1 cellular context compared by ENCODE assay signal in the genomic region with DNA sequence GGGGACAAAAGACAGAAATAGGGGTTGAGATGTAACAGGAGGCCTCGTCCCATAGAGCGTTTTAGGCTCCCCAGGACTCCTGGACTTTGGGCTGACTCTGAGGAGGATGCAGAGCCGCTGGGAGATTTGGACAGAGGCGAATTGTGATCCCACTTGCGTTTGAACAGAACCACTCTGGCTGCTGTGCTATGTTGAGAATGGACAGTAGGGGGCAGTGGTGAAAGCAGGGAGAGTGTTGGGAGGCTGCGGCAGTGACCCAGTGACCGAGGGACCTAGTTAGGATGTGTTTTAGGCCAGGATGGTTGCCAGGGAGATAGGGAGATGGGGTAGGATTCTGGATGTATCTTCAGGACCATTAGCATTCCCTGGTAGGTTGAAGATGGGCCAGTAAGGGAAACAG.
TF ChIP-seq lines count a peak whose summit lies in the region.

No MANE protein-coding gene starts in this region.

TF ChIP-seq in HCT116, 20 proteins besides CTCF, POLR2A, EP300 and RAD21 (continued from another document):
- TF ChIP-seq, protein P1, sequence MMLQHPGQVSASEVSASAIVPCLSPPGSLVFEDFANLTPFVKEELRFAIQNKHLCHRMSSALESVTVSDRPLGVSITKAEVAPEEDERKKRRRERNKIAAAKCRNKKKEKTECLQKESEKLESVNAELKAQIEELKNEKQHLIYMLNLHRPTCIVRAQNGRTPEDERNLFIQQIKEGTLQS (IDR thresholded peaks at IDR 0.05) = no peak
- TF ChIP-seq SIN3A (IDR thresholded peaks at IDR 0.05; ENCODE audit: low read depth) (no peak), SRF (IDR thresholded peaks at IDR 0.05; ENCODE audit: low read depth) (no peak)
